In the genomic region with DNA sequence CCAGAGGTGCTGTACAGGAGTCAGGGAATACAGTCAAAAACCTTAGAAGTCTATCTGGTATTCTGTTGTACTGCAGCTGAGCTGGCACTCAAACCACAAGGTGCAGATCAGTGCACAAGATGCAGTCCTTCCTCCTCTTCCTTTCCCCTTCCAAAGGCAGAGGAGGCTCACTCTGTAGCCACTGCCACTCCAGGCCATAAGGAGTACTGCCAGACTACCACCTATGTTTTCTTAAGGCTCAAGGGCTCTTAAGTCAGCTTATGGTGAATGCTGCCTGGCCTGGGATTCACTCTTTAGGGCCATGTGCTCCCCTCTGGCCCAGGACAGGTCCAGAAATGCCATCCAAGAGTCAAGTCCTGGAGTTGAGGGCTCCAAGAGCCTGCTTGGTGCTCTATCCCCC, we compare ENCODE assay signal across 17 cellular contexts.
"Had no signal": no experiment of that assay in that cellular context is flagged by ENCODE, and none has a peak within 500 bp of the region (broad histone marks: within the 10 kb centered on the region; RNA-seq: fewer than 3 reads in every experiment).

No MANE protein-coding gene starts in this region.

- H2AFZ ChIP-seq: neural progenitor cell had no signal

- ATAC-seq: activated CD8-positive, alpha-beta T cell treated with anti-CD3 and anti-CD28 coated beads for 36 hours; activated T-helper 17 cell treated with anti-CD3 and anti-CD28 coated beads, Interleukin-2, amount 50 U/mL, for 72 hours; body of pancreas; naive thymus-derived CD4-positive, alpha-beta T cell; right cardiac atrium; stimulated activated naive CD8-positive, alpha-beta T cell treated with anti-CD3 and anti-CD28 coated beads, Interleukin-15, amount 100 ng/mL, for 72 hours had no signal

- H3K27ac ChIP-seq: body of pancreas, epithelial cell of prostate, left ventricle myocardium inferior, neural progenitor cell, prostate gland, suprapubic skin, VCaP had no signal

- H3K36me3 ChIP-seq: neural progenitor cell, prostate gland, suprapubic skin had no signal

- H3K4me1 ChIP-seq: body of pancreas, neural progenitor cell, prostate gland, suprapubic skin had no signal

- FAIRE-seq: kidney had no signal

- H3K4me3 ChIP-seq: body of pancreas, left ventricle myocardium inferior, neural progenitor cell, prostate gland, suprapubic skin had no signal

- H3K9me3 ChIP-seq: body of pancreas, prostate gland had no signal

- H3K9ac ChIP-seq: neural progenitor cell had no signal

- DNase-seq: activated CD8-positive, alpha-beta T cell treated with anti-CD3 and anti-CD28 coated beads for 36 hours; activated naive CD4-positive, alpha-beta T cell treated with Interleukin-2 at 50 U/mL for 16 hours; activated T-cell treated with anti-CD3 and anti-CD28 coated beads, Interleukin-2, amount 50 U/mL, for 1 hour; body of pancreas; foreskin melanocyte; hypothalamus; kidney; left ventricle myocardium inferior; naive thymus-derived CD4-positive, alpha-beta T cell; right cardiac atrium; stimulated activated naive CD8-positive, alpha-beta T cell treated with anti-CD3 and anti-CD28 coated beads, Interleukin-15, amount 100 ng/mL, for 72 hours had no signal

- H3K4me2 ChIP-seq: neural progenitor cell had no signal

- H3K27me3 ChIP-seq: body of pancreas, neural progenitor cell, suprapubic skin had no signal
